In the genomic region with DNA sequence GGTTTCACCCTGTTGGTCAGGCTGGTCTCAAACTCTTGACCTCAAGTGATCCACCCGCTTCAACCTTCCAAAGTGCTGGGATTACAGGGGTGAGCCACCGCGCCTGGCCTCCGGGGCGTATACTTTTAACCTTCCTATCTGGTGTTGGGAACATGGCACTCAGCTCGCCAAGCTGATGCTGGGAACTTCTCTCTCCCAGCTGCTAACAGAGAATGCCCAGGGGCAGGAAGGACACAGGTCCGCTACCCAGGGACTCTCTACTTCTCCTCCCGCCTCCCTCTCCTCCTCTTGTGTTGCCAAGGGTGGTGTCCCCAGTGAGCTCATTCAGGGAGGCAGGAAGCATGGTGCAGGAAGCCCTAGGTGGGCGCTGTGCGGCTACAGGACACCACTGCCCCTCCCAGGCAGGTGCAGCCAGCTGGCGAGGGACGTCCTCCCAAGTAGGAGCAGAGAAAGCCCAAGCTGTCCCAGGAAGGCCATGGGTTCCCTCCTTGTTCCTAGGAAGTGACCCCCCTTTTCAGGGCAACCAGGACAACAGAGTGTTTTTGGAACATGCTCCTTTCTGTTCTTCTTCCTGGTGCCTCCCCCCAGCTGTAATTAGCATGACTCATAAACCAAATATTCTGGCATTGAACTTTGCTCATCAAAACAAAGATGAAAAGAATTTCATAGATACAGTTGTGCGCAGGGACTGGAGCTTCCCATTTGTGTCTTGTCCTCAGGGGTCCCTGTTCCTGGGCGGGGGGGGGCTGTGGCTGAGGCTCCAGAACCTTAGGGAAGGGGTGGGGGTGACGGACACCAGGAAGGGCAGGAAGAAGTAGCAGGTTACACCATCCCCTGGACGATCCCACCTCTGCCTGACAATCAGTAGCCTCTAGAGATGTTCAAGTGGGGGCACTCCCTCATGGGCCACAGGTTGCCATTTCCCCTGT, we compare ENCODE assay signal across 10 cellular contexts. TPM values are rescaled to one million over a fixed set of nuclear protein-coding genes. Genes with fewer than 3 reads are reported as not detected.
DNase-seq lines count a peak whose midpoint lies in the region; ATAC-seq and TF ChIP-seq lines count a peak whose summit lies in the region.
"Had no signal": no experiment of that assay in that cellular context is flagged by ENCODE, and none has a peak within 500 bp of the region (broad histone marks: within the 10 kb centered on the region; RNA-seq: fewer than 3 reads in every experiment).

No MANE protein-coding gene starts in this region.

- H3K27me3 Mint-ChIP-seq in CD8-positive, alpha-beta T cell (ENCODE audit: low read depth): peaks cover 24% of the 10 kb centered on the region

- peak overlapping the region; percentile 57 for H3K27ac ChIP-seq in RWPE2 (ENCODE audit: poor library complexity, severe bottlenecking)
- H3K27ac ChIP-seq in sigmoid colon: peak overlapping the region; percentile 72 to 81 (median 79)
- H3K27ac ChIP-seq in CD8-positive, alpha-beta T cell (ENCODE audit: low read depth, low read length): no peak overlapping the region
- no peak overlapping the region for H3K27ac ChIP-seq in substantia nigra (ENCODE audit: low read depth, low read length, poor library complexity, severe bottlenecking)

- H3K27ac Mint-ChIP-seq in CD8-positive, alpha-beta T cell: no peak overlapping the region

- DNase-seq in EH (ENCODE audit: low read depth) (peak; percentile 87), RWPE2 (ENCODE audit: low spot score) (peak; percentile 52), foreskin fibroblast (peak; percentile 70 to 85), sigmoid colon (peak; percentile 70), substantia nigra (lab: John Stamatoyannopoulos, UW) (no peak), putamen (ENCODE audit: low spot score) (no peak)
- DNase-seq in CD8-positive, alpha-beta T cell: no peak
- DNase-seq in stimulated activated CD4-positive, alpha-beta T cell treated with anti-CD3 and anti-CD28 coated beads, Interleukin-4, amount 100 ng/mL, for 4 hours: no peak
- DNase-seq: activated naive CD4-positive, alpha-beta T cell treated with Interleukin-2 at 50 U/mL for 16 hours; occipital lobe had no signal

- no peaks in the 10 kb centered on the region for H3K36me3 ChIP-seq in RWPE2 (ENCODE audit: low read depth)
- no peaks in the 10 kb centered on the region for H3K36me3 ChIP-seq in sigmoid colon
- no peaks in the 10 kb centered on the region for H3K36me3 ChIP-seq in CD8-positive, alpha-beta T cell (ENCODE audit: insufficient read depth, low read length)

- no peaks in the 10 kb centered on the region for H3K27me3 ChIP-seq in RWPE2 (ENCODE audit: insufficient read depth, poor library complexity, severe bottlenecking)
- H3K27me3 ChIP-seq in sigmoid colon: no peaks in the 10 kb centered on the region
- no peaks in the 10 kb centered on the region for H3K27me3 ChIP-seq in CD8-positive, alpha-beta T cell (ENCODE audit: insufficient read depth, low read length)

- no peaks in the 10 kb centered on the region for H3K36me3 Mint-ChIP-seq in CD8-positive, alpha-beta T cell

- POLR2A ChIA-PET in CD8-positive, alpha-beta T cell (lab: Charles Lee): no interaction called here

- H3K9me3 ChIP-seq in RWPE2 (ENCODE audit: severe bottlenecking) (no peaks in the 10 kb centered on the region), sigmoid colon (no peaks in the 10 kb centered on the region)
- no peaks in the 10 kb centered on the region for H3K9me3 ChIP-seq in CD8-positive, alpha-beta T cell (ENCODE audit: low read length)

- WGBS in sigmoid colon, 2 donors: 21 to 60% methylated on average over 16 of the region's 16 CpGs

- H3K4me3 Mint-ChIP-seq in CD8-positive, alpha-beta T cell: no peak overlapping the region

- peak in 1 of 4 donors; percentile 2 for TF ChIP-seq EP300 in sigmoid colon (IDR thresholded peaks at IDR 0.05)

- CTCF ChIA-PET in CD8-positive, alpha-beta T cell (lab: Charles Lee): interaction anchor here (0.6 to 3.4 kb wide), 4 partner anchors 10 to 55 kb away, joined by 3 to 21 read pairs (median 4); no protein-coding TSS in a partner anchor

- H3K4me1 ChIP-seq in RWPE2 (ENCODE audit: insufficient read depth, poor library complexity, severe bottlenecking) (peaks cover 36% of the 10 kb centered on the region), sigmoid colon (peaks cover 0 to 53% (median 50%) of the 10 kb centered on the region in 4 donors)
- peaks cover 8% of the 10 kb centered on the region for H3K4me1 ChIP-seq in CD8-positive, alpha-beta T cell (ENCODE audit: insufficient read depth, low read length)

- H3K4me1 Mint-ChIP-seq in CD8-positive, alpha-beta T cell (ENCODE audit: low read depth): peaks cover 12% of the 10 kb centered on the region

- intact Hi-C loops in sigmoid colon (cut with DNase I): no loop called here
- intact Hi-C loops in CD8-positive, alpha-beta T cell (cut with DNase I, micrococcal nuclease): no loop called here

- no peak overlapping the region for H3K4me3 ChIP-seq in RWPE2 (ENCODE audit: severe bottlenecking)
- no peak overlapping the region for H3K4me3 ChIP-seq in foreskin fibroblast (ENCODE audit: low read depth in 1 of 2, low read length in 2 of 2)
- H3K4me3 ChIP-seq in sigmoid colon: no peak overlapping the region
- no peak overlapping the region for H3K4me3 ChIP-seq in CD8-positive, alpha-beta T cell (ENCODE audit: low read depth, low read length)

- ATAC-seq in RWPE2 (ENCODE audit: low read depth): peak; percentile 60
- ATAC-seq in CD8-positive, alpha-beta T cell: no peak

- no peak for TF ChIP-seq POLR2A in sigmoid colon (IDR thresholded peaks at IDR 0.05)

- TF ChIP-seq CTCF in RWPE2 (IDR thresholded peaks at IDR 0.05; ENCODE audit: poor library complexity, severe bottlenecking) (no peak), foreskin fibroblast (IDR thresholded peaks at IDR 0.05; ENCODE audit: low read depth, low read length) (no peak), sigmoid colon (IDR thresholded peaks at IDR 0.05) (no peak)
- TF ChIP-seq CTCF in CD8-positive, alpha-beta T cell (IDR thresholded peaks at IDR 0.05): no peak

- H3K9me3 Mint-ChIP-seq in CD8-positive, alpha-beta T cell: no peaks in the 10 kb centered on the region

RNA-seq across cellular contexts. Expression of a gene that starts 2.6 kb away (rescaled TPM):
- 10 to 100 TPM; 14.8 to 31.4 (median 26.2) TPM for total RNA-seq in sigmoid colon
- 10 to 100 TPM in 1 of 3 donors, 1 to 10 TPM in 2; 1.4 to 34.6 (median 4.8) TPM for polyA plus RNA-seq in sigmoid colon
- under 1 TPM in 1 of 2 experiments, not detected in 1; 0.78 TPM for total RNA-seq in CD8-positive, alpha-beta T cell

RNA-seq across cellular contexts. Expression of a gene that starts 17.0 kb away (rescaled TPM):
- 10 to 100 TPM; 11.1 to 19.1 (median 13.4) TPM for total RNA-seq in sigmoid colon
- polyA plus RNA-seq in sigmoid colon: 100 to 1,000 TPM in 1 of 3 donors, 10 to 100 TPM in 2; 51.1 to 132 (median 60.3) TPM
- 10 to 100 TPM; 41.6 to 48.9 TPM for total RNA-seq in CD8-positive, alpha-beta T cell

RNA-seq across cellular contexts. Expression of a gene that starts 46.9 kb away (rescaled TPM):
- total RNA-seq in sigmoid colon: 100 to 1,000 TPM; 134 to 277 (median 186) TPM
- polyA plus RNA-seq in sigmoid colon: 100 to 1,000 TPM in 2 of 3 donors, 10 to 100 TPM in 1; 92.5 to 415 (median 138) TPM
- total RNA-seq in CD8-positive, alpha-beta T cell: 10 to 100 TPM; 30.9 to 32.0 TPM

RNA-seq across cellular contexts. Expression of a gene that starts 48.0 kb away (rescaled TPM):
- 10 to 100 TPM; 14.3 to 26.3 (median 14.4) TPM for total RNA-seq in sigmoid colon
- 10 to 100 TPM in 2 of 3 donors, 1 to 10 TPM in 1; 7.2 to 55.9 (median 10.6) TPM for polyA plus RNA-seq in sigmoid colon
- 10 to 100 TPM; 84.1 to 92.8 TPM for total RNA-seq in CD8-positive, alpha-beta T cell

Comparison
In these comparisons a context has a peak if more than half of its experiments do, and no peak if none do; other contexts are left out.
1. DNase-seq: peak in EH (single experiment), RWPE2 (single experiment), foreskin fibroblast (2 of 2) and sigmoid colon (single experiment); none in CD8-positive, alpha-beta T cell (0 of 7), stimulated activated CD4-positive, alpha-beta T cell treated with anti-CD3 and anti-CD28 coated beads, Interleukin-4, amount 100 ng/mL, for 4 hours (0 of 2), substantia nigra (0 of 49) and putamen (single experiment).
2. H3K27ac ChIP-seq: peak in RWPE2 (single experiment) and sigmoid colon (4 of 4); none in CD8-positive, alpha-beta T cell (single experiment) and substantia nigra (single experiment).
3. RNA of a gene that starts 2.6 kb away (total RNA-seq): 14.8 to 31.4 TPM in sigmoid colon; 0.78 TPM in CD8-positive, alpha-beta T cell; every median in the first group is over 4 times any median in the second.
4. RNA of a gene that starts 46.9 kb away (total RNA-seq): 134 to 277 TPM in sigmoid colon; 30.9 to 32.0 TPM in CD8-positive, alpha-beta T cell; every median in the first group is over 4 times any median in the second.